In the genomic region with DNA sequence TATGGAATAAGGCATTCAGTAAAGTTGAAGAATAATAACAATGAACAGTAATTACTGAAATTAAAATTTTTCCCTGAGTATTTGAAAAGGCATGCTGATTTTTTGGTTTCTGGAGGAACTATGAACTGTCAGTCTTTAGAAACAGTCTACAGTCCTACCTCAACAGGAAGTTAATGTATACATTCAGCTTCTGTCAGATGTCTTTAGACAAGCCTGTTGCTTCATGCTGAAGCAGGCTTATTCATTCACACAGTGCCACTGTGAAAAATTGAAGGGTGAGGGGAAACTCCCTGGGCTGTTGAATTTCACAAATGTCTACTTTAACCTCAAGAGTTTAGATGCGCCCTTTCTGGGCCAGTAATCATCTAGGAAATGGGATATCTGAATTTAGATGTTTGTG, we compare ENCODE assay signal across 8 cellular contexts. TPM values are rescaled to one million over a fixed set of nuclear protein-coding genes. Genes with fewer than 3 reads are reported as not detected.
DNase-seq lines count a peak whose midpoint lies in the region; ATAC-seq and TF ChIP-seq lines count a peak whose summit lies in the region.

No MANE protein-coding gene starts in this region.

- H3K4me1 Mint-ChIP-seq in activated T-helper 1 cell treated with anti-CD3 and anti-CD28 coated beads, Interleukin-12 subunit alpha, Interleukin-12 subunit beta, Interleukin-2, Interleukin-4 antibody, amounts not matched to agents 30 ng/mL and 10 ng/mL and 1 ng/mL, durations not matched to agents 14 hours and 24 hours and 36 hours (ENCODE audit: low read depth), result peaks cover 54% of the 10 kb centered on the region

- H3K27ac ChIP-seq in cardiac muscle cell, result peak overlapping the region; percentile 11
- H3K27ac ChIP-seq in heart left ventricle, result peak overlapping the region in 1 of 12 donors; percentile 61

- H3K27me3 Mint-ChIP-seq in activated T-helper 1 cell treated with anti-CD3 and anti-CD28 coated beads, Interleukin-12 subunit alpha, Interleukin-12 subunit beta, Interleukin-2, Interleukin-4 antibody, amounts not matched to agents 30 ng/mL and 10 ng/mL and 1 ng/mL, durations not matched to agents 14 hours and 24 hours and 36 hours (ENCODE audit: insufficient read depth), result no peaks in the 10 kb centered on the region

- H3K9me3 ChIP-seq in cardiac muscle cell (ENCODE audit: low read depth) (no peaks in the 10 kb centered on the region), heart left ventricle (no peaks in the 10 kb centered on the region)

- no peak for ATAC-seq in Right ventricle myocardium superior (ENCODE audit: poor library complexity)
- peak; percentile 50 for ATAC-seq in stimulated activated naive CD8-positive, alpha-beta T cell treated with anti-CD3 and anti-CD28 coated beads, Interleukin-15, Interleukin-2, amounts not matched to agents 100 U/mL and 50 U/mL, for 24 hours
- no peak for ATAC-seq in heart left ventricle

- TF ChIP-seq POLR2A in heart left ventricle (IDR thresholded peaks at IDR 0.05), result no peak

- peaks cover 12% of the 10 kb centered on the region for H3K36me3 Mint-ChIP-seq in activated T-helper 1 cell treated with anti-CD3 and anti-CD28 coated beads, Interleukin-12 subunit alpha, Interleukin-12 subunit beta, Interleukin-2, Interleukin-4 antibody, amounts not matched to agents 30 ng/mL and 10 ng/mL and 1 ng/mL, durations not matched to agents 14 hours and 24 hours and 36 hours (ENCODE audit: low read depth)

- H3K9me3 Mint-ChIP-seq in activated T-helper 1 cell treated with anti-CD3 and anti-CD28 coated beads, Interleukin-12 subunit alpha, Interleukin-12 subunit beta, Interleukin-2, Interleukin-4 antibody, amounts not matched to agents 30 ng/mL and 10 ng/mL and 1 ng/mL, durations not matched to agents 14 hours and 24 hours and 36 hours, result no peaks in the 10 kb centered on the region

- peak in 1 of 2 donors; percentile 34 for DNase-seq in cardiac muscle cell (ENCODE audit: low read depth in 1 of 2, low spot score in 1 of 2)
- no peak for DNase-seq in Right ventricle myocardium superior
- DNase-seq in HPDE6-E6E7 (ENCODE audit: extremely low spot score), result peak; percentile 42
- peak; percentile 29 for DNase-seq in activated T-helper 1 cell treated with anti-CD3 and anti-CD28 coated beads, Interleukin-12 subunit alpha, Interleukin-12 subunit beta, Interleukin-2, Interleukin-4 antibody, amounts not matched to agents 30 ng/mL and 10 ng/mL and 1 ng/mL, durations not matched to agents 14 hours and 24 hours and 36 hours (ENCODE audit: low spot score)
- DNase-seq in stimulated activated naive CD8-positive, alpha-beta T cell treated with anti-CD3 and anti-CD28 coated beads, Interleukin-15, Interleukin-2, amounts not matched to agents 100 U/mL and 50 U/mL, for 24 hours, result peak; percentile 22
- DNase-seq in heart left ventricle, result no peak
- no peak for DNase-seq in posterior vena cava (ENCODE audit: low spot score)
- DNase-seq in HK-2 (ENCODE audit: unreplicated experiment), result no peak

- no peaks in the 10 kb centered on the region for H3K36me3 ChIP-seq in cardiac muscle cell
- H3K36me3 ChIP-seq in heart left ventricle, result no peaks in the 10 kb centered on the region

- peak overlapping the region; percentile 18 for H3K27ac Mint-ChIP-seq in activated T-helper 1 cell treated with anti-CD3 and anti-CD28 coated beads, Interleukin-12 subunit alpha, Interleukin-12 subunit beta, Interleukin-2, Interleukin-4 antibody, amounts not matched to agents 30 ng/mL and 10 ng/mL and 1 ng/mL, durations not matched to agents 14 hours and 24 hours and 36 hours

- no peaks in the 10 kb centered on the region for H3K27me3 ChIP-seq in cardiac muscle cell
- H3K27me3 ChIP-seq in heart left ventricle, result no peaks in the 10 kb centered on the region

- no peak overlapping the region for H3K4me3 ChIP-seq in cardiac muscle cell
- no peak overlapping the region for H3K4me3 ChIP-seq in heart left ventricle

- peak overlapping the region; percentile 67 for H3K4me3 Mint-ChIP-seq in activated T-helper 1 cell treated with anti-CD3 and anti-CD28 coated beads, Interleukin-12 subunit alpha, Interleukin-12 subunit beta, Interleukin-2, Interleukin-4 antibody, amounts not matched to agents 30 ng/mL and 10 ng/mL and 1 ng/mL, durations not matched to agents 14 hours and 24 hours and 36 hours

- WGBS in heart left ventricle, 4 donors, result 83 to 92% (median 90%) methylated on average over 1 of the region's 1 CpG

- intact Hi-C loops in Right ventricle myocardium superior (cut with DNase I) (no loop called here), heart left ventricle (cut with DNase I) (loop anchor here in 2 of 10 donors (10.0 kb wide), 1 partner anchor 390 kb away; a partner anchor contains a TSS), posterior vena cava (cut with DNase I) (no loop called here)
- intact Hi-C loops in activated T-helper 1 cell treated with anti-CD3 and anti-CD28 coated beads, Interleukin-12 subunit alpha, Interleukin-12 subunit beta, Interleukin-2, Interleukin-4 antibody, amounts not matched to agents 30 ng/mL and 10 ng/mL and 1 ng/mL, durations not matched to agents 14 hours and 24 hours and 36 hours (cut with micrococcal nuclease), result no loop called here

- H3K4me1 ChIP-seq in cardiac muscle cell (ENCODE audit: low read depth), result peaks cover 7% of the 10 kb centered on the region
- peaks cover 6 to 71% (median 47%) of the 10 kb centered on the region in 12 donors for H3K4me1 ChIP-seq in heart left ventricle

- TF ChIP-seq CTCF in cardiac muscle cell (IDR thresholded peaks at IDR 0.05; ENCODE audit: low read depth, low read length), result no peak
- no peak for TF ChIP-seq CTCF in heart left ventricle (IDR thresholded peaks at IDR 0.05)

RNA-seq across cellular contexts. Expression of a gene that starts 3.5 kb away (rescaled TPM):
- total RNA-seq in cardiac muscle cell (9.3 and 9.5 TPM in 2 replicates), Right ventricle myocardium superior (9.0 TPM), heart left ventricle (10 to 100 TPM in 8 of 9 donors, 1 to 10 TPM in 1; 7.8 to 20.7 (median 13.5) TPM), posterior vena cava (10 to 100 TPM; 11.7 to 13.8 TPM)
- polyA plus RNA-seq in cardiac muscle cell (12.3 and 15.3 TPM in 2 replicates), heart left ventricle (1 to 10 TPM; 6.2 to 6.3 TPM)
- 22.8 and 25.9 TPM in 2 replicates for total RNA-seq in activated T-helper 1 cell treated with anti-CD3 and anti-CD28 coated beads, Interleukin-12 subunit alpha, Interleukin-12 subunit beta, Interleukin-2, Interleukin-4 antibody, amounts not matched to agents 30 ng/mL and 10 ng/mL and 1 ng/mL, durations not matched to agents 14 hours and 24 hours and 36 hours

Comparison
In these comparisons a context has a peak if more than half of its experiments do, and no peak if none do; other contexts are left out.
1. DNase-seq: peak in HPDE6-E6E7 (single experiment), activated T-helper 1 cell treated with anti-CD3 and anti-CD28 coated beads, Interleukin-12 subunit alpha, Interleukin-12 subunit beta, Interleukin-2, Interleukin-4 antibody, amounts not matched to agents 30 ng/mL and 10 ng/mL and 1 ng/mL, durations not matched to agents 14 hours and 24 hours and 36 hours (single experiment) and stimulated activated naive CD8-positive, alpha-beta T cell treated with anti-CD3 and anti-CD28 coated beads, Interleukin-15, Interleukin-2, amounts not matched to agents 100 U/mL and 50 U/mL, for 24 hours (single experiment); none in Right ventricle myocardium superior (single experiment), heart left ventricle (0 of 5), posterior vena cava (single experiment) and HK-2 (single experiment).